Comparison of ENCODE assay signal across 28 cellular contexts in the genomic region with DNA sequence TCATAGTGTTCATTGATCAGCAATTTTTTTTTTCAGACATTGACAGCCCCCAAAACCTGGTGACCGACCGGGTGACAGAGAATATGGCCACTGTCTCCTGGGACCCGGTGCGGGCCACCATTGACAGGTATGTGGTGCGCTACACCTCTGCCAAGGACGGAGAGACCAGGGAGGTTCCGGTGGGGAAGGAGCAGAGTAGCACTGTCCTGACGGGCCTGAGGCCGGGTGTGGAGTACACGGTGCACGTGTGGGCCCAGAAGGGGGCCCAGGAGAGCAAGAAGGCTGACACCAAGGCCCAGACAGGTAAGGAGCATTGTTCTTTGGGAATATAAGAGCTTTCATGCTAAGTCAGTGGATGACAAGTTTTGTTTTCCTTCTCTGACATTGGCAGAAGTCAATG. TPM values are rescaled to one million over a fixed set of nuclear protein-coding genes. Genes with fewer than 3 reads are reported as not detected.
DNase-seq lines count a peak whose midpoint lies in the region; ATAC-seq and TF ChIP-seq lines count a peak whose summit lies in the region.
"Had no signal": no experiment of that assay in that cellular context is flagged by ENCODE, and none has a peak within 500 bp of the region (broad histone marks: within the 10 kb centered on the region; RNA-seq: fewer than 3 reads in every experiment).

No MANE protein-coding gene starts in this region.

- H3K79me2 ChIP-seq in HCT116 (ENCODE audit: insufficient read depth, low read length): no peaks in the 10 kb centered on the region
- H3K79me2 ChIP-seq in osteoblast (ENCODE audit: insufficient read depth, low read length): no peaks in the 10 kb centered on the region

- TF ChIP-seq RAD21 in HCT116 (IDR thresholded peaks at IDR 0.05; ENCODE audit: low read depth): no peak

- WGBS in endodermal cell (ENCODE audit: insufficient coverage in 1 of 2, insufficient read length in 1 of 2), 2 experiments: 85 to 97% methylated on average over 6 to 11 of the region's 11 CpGs

- H3K27ac ChIP-seq in HCT116 (ENCODE audit: low read depth, low read length) (no peak overlapping the region), endodermal cell (ENCODE audit: low read depth, low read length) (no peak overlapping the region), osteoblast (ENCODE audit: low read depth, low read length) (no peak overlapping the region), SJCRH30 (no peak overlapping the region)
- H3K27ac ChIP-seq: A549; BLaER1 treated with 17β-estradiol and CSF1 and Interleukin-3, amounts not matched to agents 10 nM and 100 nM; HL-60; SJSA1 had no signal

- no peaks in the 10 kb centered on the region for H3K27me3 ChIP-seq in HCT116 (ENCODE audit: insufficient read depth, low read length)
- no peaks in the 10 kb centered on the region for H3K27me3 ChIP-seq in endodermal cell (ENCODE audit: control insufficient read depth, insufficient read depth, low read length, poor library complexity, severe bottlenecking)
- no peaks in the 10 kb centered on the region for H3K27me3 ChIP-seq in osteoblast (ENCODE audit: insufficient read depth, low read length)
- no peaks in the 10 kb centered on the region for H3K27me3 ChIP-seq in SJCRH30
- H3K27me3 ChIP-seq: BLaER1 treated with 17β-estradiol and CSF1 and Interleukin-3, amounts not matched to agents 10 nM and 100 nM; SJSA1 had no signal

- no peaks in the 10 kb centered on the region for H3K9me2 ChIP-seq in HCT116 (ENCODE audit: insufficient read depth)

- H3K36me3 Mint-ChIP-seq in endodermal cell (ENCODE audit: low read depth): no peaks in the 10 kb centered on the region

- CTCF ChIA-PET in HCT116 (lab: Charles Lee): interaction anchor here (1.0 kb wide), 1 partner anchor 8 kb away, joined by 3 read pairs; no protein-coding TSS in a partner anchor

- H4K20me1 ChIP-seq in HCT116 (ENCODE audit: insufficient read depth): no peaks in the 10 kb centered on the region
- no peaks in the 10 kb centered on the region for H4K20me1 ChIP-seq in osteoblast (ENCODE audit: insufficient read depth, low read length)
- H4K20me1 ChIP-seq: BLaER1 treated with 17β-estradiol and CSF1 and Interleukin-3, amounts not matched to agents 10 nM and 100 nM had no signal

- POLR2A ChIA-PET in HCT116 (lab: Charles Lee): no interaction called here

- H3K27ac Mint-ChIP-seq in endodermal cell: no peak overlapping the region
- H3K27ac Mint-ChIP-seq: CD4-positive, alpha-beta T cell had no signal

- no peak for TF ChIP-seq CTCF in HCT116 (IDR thresholded peaks at IDR 0.05 in 2 of 3, conservative IDR thresholded peaks at IDR 0.05 in 1 of 3; ENCODE audit: borderline replicate concordance in 1 of 3, insufficient read depth in 1 of 3, low read depth in 2 of 3, low read length in 2 of 3)
- peak; percentile 47 for TF ChIP-seq CTCF in endodermal cell (conservative IDR thresholded peaks at IDR 0.05)
- TF ChIP-seq CTCF in osteoblast (IDR thresholded peaks at IDR 0.05; ENCODE audit: extremely low read depth, low read depth, low read length): no peak
- no peak for TF ChIP-seq CTCF in foreskin fibroblast (IDR thresholded peaks at IDR 0.05; ENCODE audit: low read depth, low read length)

- H2AFZ ChIP-seq in HCT116 (ENCODE audit: low read depth, low read length, poor library complexity, severe bottlenecking): no peak overlapping the region
- no peak overlapping the region for H2AFZ ChIP-seq in osteoblast (ENCODE audit: low read length)

- DNase-seq in ELF-1 (ENCODE audit: low read depth, low spot score) (peak; percentile 5), HCT116 (ENCODE audit: low read depth, low spot score) (no peak), endodermal cell (peak; percentile 56), osteoblast (ENCODE audit: insufficient read length, low spot score, missing footprints) (peak; percentile 34), SJCRH30 (no peak), foreskin fibroblast (no peak)
- DNase-seq in activated CD4-positive, alpha-beta T cell treated with anti-CD3 and anti-CD28 coated beads, Interleukin-2, amount 50 U/mL, for 48 hours: no peak
- DNase-seq: AML-193; CD4-positive, alpha-beta T cell; COR-L47; GDM1; H7; MV-4-11; NCI-H1105 treated with DMSO at 0.1 percent for 48 hours; NCI-H146; NCI-H1930; NCI-H2107; NCI-H446; NCI-H524 treated with DMSO at 0.1 percent for 48 hours; NCI-H774; NK-92 treated with Interleukin-12 subunit alpha and Interleukin-12 subunit beta, amount 100 ng/mL, for 24 hours; PC-3 had no signal

- TF ChIP-seq POLR2A in HCT116 (IDR thresholded peaks at IDR 0.05; ENCODE audit: borderline replicate concordance, extremely low read depth, insufficient read depth, insufficient read length): no peak

- H3K36me3 ChIP-seq in HCT116 (ENCODE audit: control insufficient read depth in 1 of 2, insufficient read depth in 2 of 2, low read length in 2 of 2) (no peaks in the 10 kb centered on the region), endodermal cell (ENCODE audit: control insufficient read depth, insufficient read depth, low read length) (no peaks in the 10 kb centered on the region), osteoblast (ENCODE audit: insufficient read depth, low read length) (no peaks in the 10 kb centered on the region), SJCRH30 (no peaks in the 10 kb centered on the region)
- H3K36me3 ChIP-seq: BLaER1 treated with 17β-estradiol and CSF1 and Interleukin-3, amounts not matched to agents 10 nM and 100 nM; SJSA1 had no signal

- peaks cover 12% of the 10 kb centered on the region for H3K9me3 Mint-ChIP-seq in endodermal cell

- no peak overlapping the region for H3K9ac ChIP-seq in HCT116 (ENCODE audit: low read length)
- no peak overlapping the region for H3K9ac ChIP-seq in endodermal cell (ENCODE audit: extremely low read depth, low read length, poor library complexity, severe bottlenecking)
- H3K9ac ChIP-seq: BLaER1 treated with 17β-estradiol and CSF1 and Interleukin-3, amounts not matched to agents 10 nM and 100 nM had no signal

- H3K4me1 ChIP-seq in HCT116 (ENCODE audit: control insufficient read depth in 1 of 2, insufficient read depth in 2 of 2, low read length in 2 of 2) (no peaks in the 10 kb centered on the region), endodermal cell (ENCODE audit: control insufficient read depth, insufficient read depth, low read length) (no peaks in the 10 kb centered on the region), osteoblast (ENCODE audit: insufficient read depth, low read length) (no peaks in the 10 kb centered on the region), SJCRH30 (no peaks in the 10 kb centered on the region)
- H3K4me1 ChIP-seq: A549; BLaER1 treated with 17β-estradiol and CSF1 and Interleukin-3, amounts not matched to agents 10 nM and 100 nM; SJSA1 had no signal

- RAD21 ChIA-PET in HCT116 (lab: Charles Lee; ENCODE audit: low non-redundant PET in 1 of 2, low total read pairs in 2 of 2, uncharacterized antibody in 2 of 2, unreplicated experiment in 2 of 2): no interaction called here

- H3K4me2 ChIP-seq in HCT116 (ENCODE audit: low read length) (no peak overlapping the region), osteoblast (ENCODE audit: insufficient read depth, low read length) (no peak overlapping the region)
- H3K4me2 ChIP-seq: A549; BLaER1 treated with 17β-estradiol and CSF1 and Interleukin-3, amounts not matched to agents 10 nM and 100 nM had no signal

- no peaks in the 10 kb centered on the region for H3K27me3 Mint-ChIP-seq in endodermal cell (ENCODE audit: insufficient read depth)

- peaks cover 3% of the 10 kb centered on the region for H3K4me1 Mint-ChIP-seq in endodermal cell

- 0 out of 2 replicates have a peak, but pooled peaks have one; percentile 58 for ATAC-seq in HCT116
- ATAC-seq: A549, PC-3 had no signal

- BruUV-seq in HCT116 (replicated peaks; lab: Mats Ljungman, UMichigan): no TSS peak

- H3K4me3 ChIP-seq in HCT116 (replicated peaks in 1 of 2; ENCODE audit: low read depth in 1 of 2, low read length in 2 of 2): no peak overlapping the region
- no peak overlapping the region for H3K4me3 ChIP-seq in endodermal cell (ENCODE audit: low read length)
- H3K4me3 ChIP-seq in osteoblast (ENCODE audit: insufficient read depth, low read length): no peak overlapping the region
- H3K4me3 ChIP-seq in SJCRH30: no peak overlapping the region
- H3K4me3 ChIP-seq in foreskin fibroblast (ENCODE audit: low read depth in 1 of 2, low read length in 2 of 2): no peak overlapping the region
- H3K4me3 ChIP-seq: A549; BLaER1 treated with 17β-estradiol and CSF1 and Interleukin-3, amounts not matched to agents 10 nM and 100 nM; SJSA1 had no signal

- no peak overlapping the region for H3K4me3 Mint-ChIP-seq in endodermal cell
- H3K4me3 Mint-ChIP-seq: CD4-positive, alpha-beta T cell had no signal

- intact Hi-C loops in HCT116 (cut with micrococcal nuclease): no loop called here

- H3K9me3 ChIP-seq in HCT116 (ENCODE audit: control insufficient read depth in 1 of 2, insufficient read depth in 1 of 2, low read depth in 1 of 2, low read length in 2 of 2): no peaks in the 10 kb centered on the region
- peaks cover 13% of the 10 kb centered on the region for H3K9me3 ChIP-seq in endodermal cell (ENCODE audit: control insufficient read depth, low read length)
- H3K9me3 ChIP-seq in osteoblast (ENCODE audit: low read depth, low read length): no peaks in the 10 kb centered on the region
- H3K9me3 ChIP-seq in SJCRH30 (replicated peaks): no peaks in the 10 kb centered on the region

TF ChIP-seq in HCT116, 20 proteins besides CTCF, POLR2A, EP300 and RAD21 (continues in another document):
- TF ChIP-seq, protein P1, sequence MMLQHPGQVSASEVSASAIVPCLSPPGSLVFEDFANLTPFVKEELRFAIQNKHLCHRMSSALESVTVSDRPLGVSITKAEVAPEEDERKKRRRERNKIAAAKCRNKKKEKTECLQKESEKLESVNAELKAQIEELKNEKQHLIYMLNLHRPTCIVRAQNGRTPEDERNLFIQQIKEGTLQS (IDR thresholded peaks at IDR 0.05): no peak
- TF ChIP-seq YY1 (IDR thresholded peaks at IDR 0.05; ENCODE audit: extremely low read depth, insufficient replicate concordance, low read depth, low read length): no peak
- TF ChIP-seq EZH2phosphoT487 (IDR thresholded peaks at IDR 0.05; ENCODE audit: borderline replicate concordance): no peak
- no peak for TF ChIP-seq ELF1 (IDR thresholded peaks at IDR 0.05; ENCODE audit: borderline replicate concordance, low read depth)
- no peak for TF ChIP-seq ZNF274 (IDR thresholded peaks at IDR 0.05; ENCODE audit: low read depth, low read length)
- TF ChIP-seq SIN3A (IDR thresholded peaks at IDR 0.05; ENCODE audit: low read depth): no peak
- TF ChIP-seq SP1 (IDR thresholded peaks at IDR 0.05; ENCODE audit: low read depth): no peak
- no peak for TF ChIP-seq POLR2AphosphoS5 (IDR thresholded peaks at IDR 0.05; ENCODE audit: low read depth, low read length)
- TF ChIP-seq FOSL1 (IDR thresholded peaks at IDR 0.05; ENCODE audit: low read depth): no peak
- TF ChIP-seq CEBPB (IDR thresholded peaks at IDR 0.05; ENCODE audit: low read depth): no peak
- no peak for TF ChIP-seq EZH2 (IDR thresholded peaks at IDR 0.05)

RNA-seq across cellular contexts. Expression of a gene that starts 49.3 kb away (rescaled TPM):
- total RNA-seq in HCT116 (2021; ENCODE audit: unreplicated experiment): not detected
- not detected in 2 replicates for polyA plus RNA-seq in HCT116 (2012)
- under 1 TPM in 1 of 2 donors, not detected in 1; 0.09 TPM for total RNA-seq in endodermal cell
- polyA plus RNA-seq in endodermal cell (2013, experiment 1 of 2): 0.14 TPM
- polyA plus RNA-seq in endodermal cell (2013, experiment 2 of 2): 0.08 TPM
- total RNA-seq in osteoblast: under 0.01 TPM in 1 of 2 replicates, not detected in the other
- 0.08 TPM in 1 of 2 replicates, not detected in the other for total RNA-seq in SJCRH30 (2014; rRNA removed; shearing (Covaris generic))
- total RNA-seq: CD4-positive, alpha-beta T cell; LHCN-M2; MCF 10A; PC-3 had no signal
- polyA plus RNA-seq: A549 had no signal

Comparison
In these comparisons a context has a peak if more than half of its experiments do, and no peak if none do; other contexts are left out.
1. DNase-seq: peak in ELF-1 (single experiment), endodermal cell (single experiment) and osteoblast (single experiment); none in HCT116 (single experiment), SJCRH30 (0 of 2), foreskin fibroblast (0 of 2) and activated CD4-positive, alpha-beta T cell treated with anti-CD3 and anti-CD28 coated beads, Interleukin-2, amount 50 U/mL, for 48 hours (0 of 2).